Comparison of ENCODE assay signal across 1 cellular context in the genomic region with DNA sequence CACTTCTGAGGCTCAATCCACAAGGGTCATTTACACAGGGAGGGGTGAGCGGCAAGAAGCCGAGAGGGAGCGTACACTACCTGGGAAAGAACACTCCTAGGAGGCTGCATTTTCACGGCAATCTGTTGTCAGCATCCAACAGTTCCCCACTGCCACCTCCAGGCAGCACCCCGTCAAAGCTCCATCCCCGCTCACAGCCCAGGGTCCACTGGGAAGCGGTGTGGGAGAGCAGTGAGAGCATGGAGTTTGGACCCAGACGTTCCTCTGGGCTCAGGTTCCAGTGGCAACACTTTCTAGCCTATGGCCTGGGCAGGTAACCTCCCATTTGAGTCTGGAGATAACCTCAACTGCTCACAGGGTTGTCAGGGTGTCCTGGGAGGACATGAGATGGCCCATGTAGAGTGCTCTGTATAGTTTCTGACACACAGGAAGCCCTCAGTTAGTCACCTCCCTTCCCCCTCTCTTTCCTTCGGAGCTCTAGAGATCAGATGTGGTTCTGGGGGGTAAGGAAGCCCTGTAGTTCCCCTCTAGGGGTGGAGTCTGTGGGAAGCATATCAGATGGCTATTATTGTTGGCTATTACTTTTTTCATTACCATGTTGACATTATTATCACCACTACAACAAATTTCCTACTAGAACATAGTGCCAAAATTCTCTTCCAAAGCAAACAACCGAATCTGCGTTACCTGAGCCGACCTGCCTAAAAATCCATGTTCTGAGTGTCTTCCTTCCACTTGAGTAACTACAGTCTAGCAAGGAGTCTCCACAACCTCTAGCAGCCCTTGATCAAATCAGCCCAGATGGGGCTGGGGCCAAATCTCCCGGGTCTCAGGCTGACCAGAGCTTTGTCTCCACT.
TF ChIP-seq lines count a peak whose summit lies in the region.

No MANE protein-coding gene starts in this region.

TF ChIP-seq in GM23338, 12 proteins besides CTCF, POLR2A, EP300 and RAD21:
- TF ChIP-seq, protein P1, sequence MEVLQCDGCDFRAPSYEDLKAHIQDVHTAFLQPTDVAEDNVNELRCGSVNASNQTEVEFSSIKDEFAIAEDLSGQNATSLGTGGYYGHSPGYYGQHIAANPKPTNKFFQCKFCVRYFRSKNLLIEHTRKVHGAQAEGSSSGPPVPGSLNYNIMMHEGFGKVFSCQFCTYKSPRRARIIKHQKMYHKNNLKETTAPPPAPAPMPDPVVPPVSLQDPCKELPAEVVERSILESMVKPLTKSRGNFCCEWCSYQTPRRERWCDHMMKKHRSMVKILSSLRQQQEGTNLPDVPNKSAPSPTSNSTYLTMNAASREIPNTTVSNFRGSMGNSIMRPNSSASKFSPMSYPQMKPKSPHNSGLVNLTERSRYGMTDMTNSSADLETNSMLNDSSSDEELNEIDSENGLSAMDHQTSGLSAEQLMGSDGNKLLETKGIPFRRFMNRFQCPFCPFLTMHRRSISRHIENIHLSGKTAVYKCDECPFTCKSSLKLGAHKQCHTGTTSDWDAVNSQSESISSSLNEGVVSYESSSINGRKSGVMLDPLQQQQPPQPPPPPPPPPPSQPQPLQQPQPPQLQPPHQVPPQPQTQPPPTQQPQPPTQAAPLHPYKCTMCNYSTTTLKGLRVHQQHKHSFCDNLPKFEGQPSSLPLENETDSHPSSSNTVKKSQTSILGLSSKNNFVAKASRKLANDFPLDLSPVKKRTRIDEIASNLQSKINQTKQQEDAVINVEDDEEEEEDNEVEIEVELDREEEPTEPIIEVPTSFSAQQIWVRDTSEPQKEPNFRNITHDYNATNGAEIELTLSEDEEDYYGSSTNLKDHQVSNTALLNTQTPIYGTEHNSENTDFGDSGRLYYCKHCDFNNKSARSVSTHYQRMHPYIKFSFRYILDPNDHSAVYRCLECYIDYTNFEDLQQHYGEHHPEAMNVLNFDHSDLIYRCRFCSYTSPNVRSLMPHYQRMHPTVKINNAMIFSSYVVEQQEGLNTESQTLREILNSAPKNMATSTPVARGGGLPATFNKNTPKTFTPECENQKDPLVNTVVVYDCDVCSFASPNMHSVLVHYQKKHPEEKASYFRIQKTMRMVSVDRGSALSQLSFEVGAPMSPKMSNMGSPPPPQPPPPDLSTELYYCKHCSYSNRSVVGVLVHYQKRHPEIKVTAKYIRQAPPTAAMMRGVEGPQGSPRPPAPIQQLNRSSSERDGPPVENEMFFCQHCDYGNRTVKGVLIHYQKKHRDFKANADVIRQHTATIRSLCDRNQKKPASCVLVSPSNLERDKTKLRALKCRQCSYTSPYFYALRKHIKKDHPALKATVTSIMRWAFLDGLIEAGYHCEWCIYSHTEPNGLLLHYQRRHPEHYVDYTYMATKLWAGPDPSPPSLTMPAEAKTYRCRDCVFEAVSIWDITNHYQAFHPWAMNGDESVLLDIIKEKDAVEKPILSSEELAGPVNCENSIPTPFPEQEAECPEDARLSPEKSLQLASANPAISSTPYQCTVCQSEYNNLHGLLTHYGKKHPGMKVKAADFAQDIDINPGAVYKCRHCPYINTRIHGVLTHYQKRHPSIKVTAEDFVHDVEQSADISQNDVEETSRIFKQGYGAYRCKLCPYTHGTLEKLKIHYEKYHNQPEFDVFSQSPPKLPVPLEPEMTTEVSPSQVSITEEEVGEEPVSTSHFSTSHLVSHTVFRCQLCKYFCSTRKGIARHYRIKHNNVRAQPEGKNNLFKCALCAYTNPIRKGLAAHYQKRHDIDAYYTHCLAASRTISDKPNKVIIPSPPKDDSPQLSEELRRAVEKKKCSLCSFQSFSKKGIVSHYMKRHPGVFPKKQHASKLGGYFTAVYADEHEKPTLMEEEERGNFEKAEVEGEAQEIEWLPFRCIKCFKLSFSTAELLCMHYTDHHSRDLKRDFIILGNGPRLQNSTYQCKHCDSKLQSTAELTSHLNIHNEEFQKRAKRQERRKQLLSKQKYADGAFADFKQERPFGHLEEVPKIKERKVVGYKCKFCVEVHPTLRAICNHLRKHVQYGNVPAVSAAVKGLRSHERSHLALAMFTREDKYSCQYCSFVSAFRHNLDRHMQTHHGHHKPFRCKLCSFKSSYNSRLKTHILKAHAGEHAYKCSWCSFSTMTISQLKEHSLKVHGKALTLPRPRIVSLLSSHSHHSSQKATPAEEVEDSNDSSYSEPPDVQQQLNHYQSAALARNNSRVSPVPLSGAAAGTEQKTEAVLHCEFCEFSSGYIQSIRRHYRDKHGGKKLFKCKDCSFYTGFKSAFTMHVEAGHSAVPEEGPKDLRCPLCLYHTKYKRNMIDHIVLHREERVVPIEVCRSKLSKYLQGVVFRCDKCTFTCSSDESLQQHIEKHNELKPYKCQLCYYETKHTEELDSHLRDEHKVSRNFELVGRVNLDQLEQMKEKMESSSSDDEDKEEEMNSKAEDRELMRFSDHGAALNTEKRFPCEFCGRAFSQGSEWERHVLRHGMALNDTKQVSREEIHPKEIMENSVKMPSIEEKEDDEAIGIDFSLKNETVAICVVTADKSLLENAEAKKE (CRISPR knock-in tag; IDR thresholded peaks at IDR 0.05) = no peak
- TF ChIP-seq JUNB (IDR thresholded peaks at IDR 0.05; ENCODE audit: unreplicated experiment) (no peak), CREB1 (CRISPR knock-in tag; IDR thresholded peaks at IDR 0.05; ENCODE audit: low read depth) (no peak), EZH2phosphoT487 (IDR thresholded peaks at IDR 0.05; ENCODE audit: unreplicated experiment) (no peak), ZNF331 (CRISPR knock-in tag; IDR thresholded peaks at IDR 0.05; ENCODE audit: low read depth) (no peak), EZH2 (IDR thresholded peaks at IDR 0.05; ENCODE audit: low read depth, unreplicated experiment) (no peak), STAT1 (IDR thresholded peaks at IDR 0.05; ENCODE audit: unreplicated experiment) (no peak), NANOG (IDR thresholded peaks at IDR 0.05; ENCODE audit: borderline replicate concordance) (no peak)
- TF ChIP-seq, protein P2, sequence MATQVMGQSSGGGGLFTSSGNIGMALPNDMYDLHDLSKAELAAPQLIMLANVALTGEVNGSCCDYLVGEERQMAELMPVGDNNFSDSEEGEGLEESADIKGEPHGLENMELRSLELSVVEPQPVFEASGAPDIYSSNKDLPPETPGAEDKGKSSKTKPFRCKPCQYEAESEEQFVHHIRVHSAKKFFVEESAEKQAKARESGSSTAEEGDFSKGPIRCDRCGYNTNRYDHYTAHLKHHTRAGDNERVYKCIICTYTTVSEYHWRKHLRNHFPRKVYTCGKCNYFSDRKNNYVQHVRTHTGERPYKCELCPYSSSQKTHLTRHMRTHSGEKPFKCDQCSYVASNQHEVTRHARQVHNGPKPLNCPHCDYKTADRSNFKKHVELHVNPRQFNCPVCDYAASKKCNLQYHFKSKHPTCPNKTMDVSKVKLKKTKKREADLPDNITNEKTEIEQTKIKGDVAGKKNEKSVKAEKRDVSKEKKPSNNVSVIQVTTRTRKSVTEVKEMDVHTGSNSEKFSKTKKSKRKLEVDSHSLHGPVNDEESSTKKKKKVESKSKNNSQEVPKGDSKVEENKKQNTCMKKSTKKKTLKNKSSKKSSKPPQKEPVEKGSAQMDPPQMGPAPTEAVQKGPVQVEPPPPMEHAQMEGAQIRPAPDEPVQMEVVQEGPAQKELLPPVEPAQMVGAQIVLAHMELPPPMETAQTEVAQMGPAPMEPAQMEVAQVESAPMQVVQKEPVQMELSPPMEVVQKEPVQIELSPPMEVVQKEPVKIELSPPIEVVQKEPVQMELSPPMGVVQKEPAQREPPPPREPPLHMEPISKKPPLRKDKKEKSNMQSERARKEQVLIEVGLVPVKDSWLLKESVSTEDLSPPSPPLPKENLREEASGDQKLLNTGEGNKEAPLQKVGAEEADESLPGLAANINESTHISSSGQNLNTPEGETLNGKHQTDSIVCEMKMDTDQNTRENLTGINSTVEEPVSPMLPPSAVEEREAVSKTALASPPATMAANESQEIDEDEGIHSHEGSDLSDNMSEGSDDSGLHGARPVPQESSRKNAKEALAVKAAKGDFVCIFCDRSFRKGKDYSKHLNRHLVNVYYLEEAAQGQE (IDR thresholded peaks at IDR 0.05; ENCODE audit: unreplicated experiment) = no peak
- TF ChIP-seq, protein P3, sequence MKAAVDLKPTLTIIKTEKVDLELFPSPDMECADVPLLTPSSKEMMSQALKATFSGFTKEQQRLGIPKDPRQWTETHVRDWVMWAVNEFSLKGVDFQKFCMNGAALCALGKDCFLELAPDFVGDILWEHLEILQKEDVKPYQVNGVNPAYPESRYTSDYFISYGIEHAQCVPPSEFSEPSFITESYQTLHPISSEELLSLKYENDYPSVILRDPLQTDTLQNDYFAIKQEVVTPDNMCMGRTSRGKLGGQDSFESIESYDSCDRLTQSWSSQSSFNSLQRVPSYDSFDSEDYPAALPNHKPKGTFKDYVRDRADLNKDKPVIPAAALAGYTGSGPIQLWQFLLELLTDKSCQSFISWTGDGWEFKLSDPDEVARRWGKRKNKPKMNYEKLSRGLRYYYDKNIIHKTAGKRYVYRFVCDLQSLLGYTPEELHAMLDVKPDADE (IDR thresholded peaks at IDR 0.05) = no peak
